In the genomic region with DNA sequence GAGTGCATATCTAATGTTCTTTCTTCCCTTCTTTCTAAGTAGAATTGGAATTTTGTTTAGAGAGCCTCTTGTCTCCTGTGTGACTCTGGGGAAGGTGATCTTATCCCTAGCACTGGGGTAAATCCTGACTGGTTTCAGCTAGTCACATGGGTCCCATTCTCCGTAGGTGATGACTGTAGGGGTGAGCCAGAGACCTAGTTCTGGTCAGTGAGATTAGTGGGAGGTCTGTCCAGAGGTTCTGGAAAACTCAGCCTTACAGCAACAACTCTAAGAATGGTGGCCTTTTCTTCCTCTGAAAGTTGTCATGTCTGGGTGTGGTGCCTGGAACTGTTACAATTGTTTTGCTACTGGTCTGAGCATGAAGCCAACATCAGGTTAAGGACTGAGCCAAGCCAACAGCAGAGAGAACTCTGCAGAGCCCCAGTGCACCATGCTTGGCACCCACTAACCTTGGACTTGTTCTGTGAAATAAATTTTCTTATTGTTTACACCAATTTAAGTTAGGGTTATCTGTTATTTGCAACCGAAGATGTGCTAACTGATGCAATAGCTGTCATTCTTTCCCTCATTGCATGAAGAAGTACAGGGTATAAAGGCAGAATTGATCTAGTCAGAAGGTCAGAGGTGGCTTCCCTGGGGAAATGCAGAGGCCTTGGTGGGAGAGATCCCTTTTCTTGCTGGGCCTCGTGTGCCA, we compare ENCODE assay signal across 1 cellular context.
TF ChIP-seq lines count a peak whose summit lies in the region.

No MANE protein-coding gene starts in this region.

TF ChIP-seq in GM23338, 12 proteins besides CTCF, POLR2A, EP300 and RAD21 (continued from another document):
- TF ChIP-seq, protein P1, sequence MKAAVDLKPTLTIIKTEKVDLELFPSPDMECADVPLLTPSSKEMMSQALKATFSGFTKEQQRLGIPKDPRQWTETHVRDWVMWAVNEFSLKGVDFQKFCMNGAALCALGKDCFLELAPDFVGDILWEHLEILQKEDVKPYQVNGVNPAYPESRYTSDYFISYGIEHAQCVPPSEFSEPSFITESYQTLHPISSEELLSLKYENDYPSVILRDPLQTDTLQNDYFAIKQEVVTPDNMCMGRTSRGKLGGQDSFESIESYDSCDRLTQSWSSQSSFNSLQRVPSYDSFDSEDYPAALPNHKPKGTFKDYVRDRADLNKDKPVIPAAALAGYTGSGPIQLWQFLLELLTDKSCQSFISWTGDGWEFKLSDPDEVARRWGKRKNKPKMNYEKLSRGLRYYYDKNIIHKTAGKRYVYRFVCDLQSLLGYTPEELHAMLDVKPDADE (IDR thresholded peaks at IDR 0.05): no peak
- no peak for TF ChIP-seq ZNF114 (CRISPR knock-in tag; IDR thresholded peaks at IDR 0.05)
- no peak for TF ChIP-seq EZH2phosphoT487 (IDR thresholded peaks at IDR 0.05; ENCODE audit: unreplicated experiment)
- TF ChIP-seq, protein P2, sequence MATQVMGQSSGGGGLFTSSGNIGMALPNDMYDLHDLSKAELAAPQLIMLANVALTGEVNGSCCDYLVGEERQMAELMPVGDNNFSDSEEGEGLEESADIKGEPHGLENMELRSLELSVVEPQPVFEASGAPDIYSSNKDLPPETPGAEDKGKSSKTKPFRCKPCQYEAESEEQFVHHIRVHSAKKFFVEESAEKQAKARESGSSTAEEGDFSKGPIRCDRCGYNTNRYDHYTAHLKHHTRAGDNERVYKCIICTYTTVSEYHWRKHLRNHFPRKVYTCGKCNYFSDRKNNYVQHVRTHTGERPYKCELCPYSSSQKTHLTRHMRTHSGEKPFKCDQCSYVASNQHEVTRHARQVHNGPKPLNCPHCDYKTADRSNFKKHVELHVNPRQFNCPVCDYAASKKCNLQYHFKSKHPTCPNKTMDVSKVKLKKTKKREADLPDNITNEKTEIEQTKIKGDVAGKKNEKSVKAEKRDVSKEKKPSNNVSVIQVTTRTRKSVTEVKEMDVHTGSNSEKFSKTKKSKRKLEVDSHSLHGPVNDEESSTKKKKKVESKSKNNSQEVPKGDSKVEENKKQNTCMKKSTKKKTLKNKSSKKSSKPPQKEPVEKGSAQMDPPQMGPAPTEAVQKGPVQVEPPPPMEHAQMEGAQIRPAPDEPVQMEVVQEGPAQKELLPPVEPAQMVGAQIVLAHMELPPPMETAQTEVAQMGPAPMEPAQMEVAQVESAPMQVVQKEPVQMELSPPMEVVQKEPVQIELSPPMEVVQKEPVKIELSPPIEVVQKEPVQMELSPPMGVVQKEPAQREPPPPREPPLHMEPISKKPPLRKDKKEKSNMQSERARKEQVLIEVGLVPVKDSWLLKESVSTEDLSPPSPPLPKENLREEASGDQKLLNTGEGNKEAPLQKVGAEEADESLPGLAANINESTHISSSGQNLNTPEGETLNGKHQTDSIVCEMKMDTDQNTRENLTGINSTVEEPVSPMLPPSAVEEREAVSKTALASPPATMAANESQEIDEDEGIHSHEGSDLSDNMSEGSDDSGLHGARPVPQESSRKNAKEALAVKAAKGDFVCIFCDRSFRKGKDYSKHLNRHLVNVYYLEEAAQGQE (IDR thresholded peaks at IDR 0.05; ENCODE audit: unreplicated experiment): no peak
- TF ChIP-seq ZNF331 (CRISPR knock-in tag; IDR thresholded peaks at IDR 0.05; ENCODE audit: low read depth): no peak
- no peak for TF ChIP-seq EZH2 (IDR thresholded peaks at IDR 0.05; ENCODE audit: low read depth, unreplicated experiment)
- no peak for TF ChIP-seq STAT1 (IDR thresholded peaks at IDR 0.05; ENCODE audit: unreplicated experiment)
- no peak for TF ChIP-seq ZNF462 (CRISPR knock-in tag; IDR thresholded peaks at IDR 0.05)
- no peak for TF ChIP-seq POLR2AphosphoS5 (IDR thresholded peaks at IDR 0.05; ENCODE audit: low read depth)
- no peak for TF ChIP-seq JUNB (IDR thresholded peaks at IDR 0.05; ENCODE audit: unreplicated experiment)
- no peak for TF ChIP-seq CREB1 (CRISPR knock-in tag; IDR thresholded peaks at IDR 0.05; ENCODE audit: low read depth)
